15 cellular contexts compared by ENCODE assay signal in genomic region chr16:25038239-25038954, GRCh38. TPM values are rescaled to one million over a fixed set of nuclear protein-coding genes. Genes with fewer than 3 reads are reported as not detected.
DNase-seq lines count a peak whose midpoint lies in the region; ATAC-seq, FAIRE-seq and TF ChIP-seq lines count a peak whose summit lies in the region.
"Had no signal": no experiment of that assay in that cellular context is flagged by ENCODE, and none has a peak within 500 bp of the region (broad histone marks: within the 10 kb centered on the region; RNA-seq: fewer than 3 reads in every experiment).

No MANE protein-coding gene starts in this region.

- H3K9ac ChIP-seq in HepG2 (ENCODE audit: insufficient read depth, low read depth, low read length): no peak overlapping the region

- H3K79me2 ChIP-seq in HepG2 (ENCODE audit: insufficient read depth, low read length): no peaks in the 10 kb centered on the region

- intact Hi-C loops in HepG2 (cut with micrococcal nuclease; ENCODE audit: unreplicated experiment) (no loop called here), right lobe of liver (cut with DNase I) (no loop called here)
- intact Hi-C loops in activated naive CD4-positive, alpha-beta T cell treated with anti-CD3 and anti-CD28 coated beads for 36 hours (cut with micrococcal nuclease): no loop called here
- intact Hi-C loops in activated T-helper 1 cell treated with anti-CD3 and anti-CD28 coated beads, Interleukin-12 subunit alpha, Interleukin-12 subunit beta, Interleukin-2, Interleukin-4 antibody, amounts not matched to agents 30 ng/mL and 10 ng/mL and 1 ng/mL, durations not matched to agents 14 hours and 24 hours and 36 hours (cut with micrococcal nuclease): no loop called here

- no peak overlapping the region for H3K4me2 ChIP-seq in HepG2 (ENCODE audit: low read depth, low read length)

- H4K20me1 ChIP-seq in HepG2 (ENCODE audit: insufficient read depth, low read length): no peaks in the 10 kb centered on the region

- POLR2A ChIA-PET in HepG2 (lab: Yijun Ruan, JAX): no interaction called here

- ATAC-seq in HepG2 (peak; percentile 35; the same call in 2 of the 3 replicates), right lobe of liver (no peak), HG02588 (IDR thresholded peaks at IDR 0.05; ENCODE audit: unreplicated experiment) (peak; percentile 60), HG03378 (IDR thresholded peaks at IDR 0.05; ENCODE audit: unreplicated experiment) (peak; percentile 51)
- ATAC-seq: CD8-positive, alpha-beta T cell; PC-3 had no signal

- H3K4me1 Mint-ChIP-seq in activated naive CD4-positive, alpha-beta T cell treated with anti-CD3 and anti-CD28 coated beads for 36 hours (ENCODE audit: low read depth): peaks cover 29% of the 10 kb centered on the region
- H3K4me1 Mint-ChIP-seq in activated T-helper 1 cell treated with anti-CD3 and anti-CD28 coated beads, Interleukin-12 subunit alpha, Interleukin-12 subunit beta, Interleukin-2, Interleukin-4 antibody, amounts not matched to agents 30 ng/mL and 10 ng/mL and 1 ng/mL, durations not matched to agents 14 hours and 24 hours and 36 hours (ENCODE audit: low read depth): peaks cover 14% of the 10 kb centered on the region

- no peak for FAIRE-seq in HepG2 (lab: Jason Lieb, UNC)
- FAIRE-seq: H54 had no signal

- H3K4me1 ChIP-seq in HepG2 (ENCODE audit: insufficient read depth, low read length): 0 out of 2 replicates have a peak, but pooled peaks cover 7% of the 10 kb centered on the region
- H3K4me1 ChIP-seq in right lobe of liver: no peaks in the 10 kb centered on the region

- H3K9me3 ChIP-seq in HepG2 (ENCODE audit: low read length) (no peaks in the 10 kb centered on the region), right lobe of liver (no peaks in the 10 kb centered on the region)

- no peak overlapping the region for H3K4me3 Mint-ChIP-seq in activated naive CD4-positive, alpha-beta T cell treated with anti-CD3 and anti-CD28 coated beads for 36 hours
- no peak overlapping the region for H3K4me3 Mint-ChIP-seq in activated T-helper 1 cell treated with anti-CD3 and anti-CD28 coated beads, Interleukin-12 subunit alpha, Interleukin-12 subunit beta, Interleukin-2, Interleukin-4 antibody, amounts not matched to agents 30 ng/mL and 10 ng/mL and 1 ng/mL, durations not matched to agents 14 hours and 24 hours and 36 hours
- H3K4me3 Mint-ChIP-seq: CD8-positive, alpha-beta T cell; stimulated activated naive CD8-positive, alpha-beta T cell treated with anti-CD3 and anti-CD28 coated beads, Interleukin-15, Interleukin-2, amounts not matched to agents 100 ng/mL and 50 ng/mL, for 24 hours had no signal

- TF ChIP-seq POLR2A in HepG2 (IDR thresholded peaks at IDR 0.05; ENCODE audit: insufficient read depth in 1 of 2, low read depth in 2 of 2, low read length in 2 of 2) (no peak), right lobe of liver (IDR thresholded peaks at IDR 0.05) (no peak)

- TF ChIP-seq RAD21 in HepG2 (CRISPR knock-in tag; IDR thresholded peaks at IDR 0.05): no peak

- TF ChIP-seq CTCF in HepG2 (CRISPR knock-in tag; IDR thresholded peaks at IDR 0.05): no peak
- no peak for TF ChIP-seq CTCF in right lobe of liver (IDR thresholded peaks at IDR 0.05)

- H3K27ac Mint-ChIP-seq in activated naive CD4-positive, alpha-beta T cell treated with anti-CD3 and anti-CD28 coated beads for 36 hours: no peak overlapping the region
- no peak overlapping the region for H3K27ac Mint-ChIP-seq in activated T-helper 1 cell treated with anti-CD3 and anti-CD28 coated beads, Interleukin-12 subunit alpha, Interleukin-12 subunit beta, Interleukin-2, Interleukin-4 antibody, amounts not matched to agents 30 ng/mL and 10 ng/mL and 1 ng/mL, durations not matched to agents 14 hours and 24 hours and 36 hours
- H3K27ac Mint-ChIP-seq: CD8-positive, alpha-beta T cell; stimulated activated naive CD8-positive, alpha-beta T cell treated with anti-CD3 and anti-CD28 coated beads, Interleukin-15, Interleukin-2, amounts not matched to agents 100 ng/mL and 50 ng/mL, for 24 hours had no signal

- peaks cover 2 to 32% of the 10 kb centered on the region in 2 experiments; a peak in 4 of 5 replicates for H3K27me3 ChIP-seq in HepG2 (ENCODE audit: control insufficient read depth in 1 of 2, insufficient read depth in 2 of 2, low read length in 2 of 2)
- no peaks in the 10 kb centered on the region for H3K27me3 ChIP-seq in right lobe of liver

- H3K36me3 ChIP-seq in HepG2 (replicated peaks in 1 of 2; ENCODE audit: control insufficient read depth in 1 of 2, insufficient read depth in 2 of 2, low read length in 2 of 2) (no peaks in the 10 kb centered on the region), right lobe of liver (no peaks in the 10 kb centered on the region)
- H3K36me3 ChIP-seq: WERI-Rb-1 had no signal

- no peak for TF ChIP-seq EP300 in HepG2 (IDR thresholded peaks at IDR 0.05; ENCODE audit: low read depth in 2 of 2, low read length in 2 of 2)
- no peak for TF ChIP-seq EP300 in HepG2 (CRISPR knock-in tag; IDR thresholded peaks at IDR 0.05; ENCODE audit: borderline replicate concordance)

- BruUV-seq in HepG2 (replicated peaks; lab: Mats Ljungman, UMichigan): no TSS peak

- no peak overlapping the region for H2AFZ ChIP-seq in HepG2 (ENCODE audit: low read length)

- WGBS in HepG2 (ENCODE audit: low lambda C conversion rate): 7% methylated on average over 7 of the region's 7 CpGs
- WGBS in right lobe of liver (ENCODE audit: insufficient coverage, low coverage, low lambda C conversion rate, missing lambda C conversion rate): 69% methylated on average over 7 of the region's 7 CpGs

- H3K4me3 ChIP-seq in HepG2 (replicated peaks in 1 of 3; ENCODE audit: insufficient read depth in 1 of 3, low read depth in 2 of 3, low read length in 3 of 3): no peak overlapping the region
- H3K4me3 ChIP-seq in right lobe of liver: no peak overlapping the region

- H3K27ac ChIP-seq in HepG2 (ENCODE audit: extremely low read length, insufficient read depth, low read length) (no peak overlapping the region), right lobe of liver (no peak overlapping the region), substantia nigra (ENCODE audit: low read depth, low read length, poor library complexity, severe bottlenecking) (no peak overlapping the region)
- H3K27ac ChIP-seq: WERI-Rb-1 had no signal

- in situ Hi-C loops in HepG2 (cut with HindIII; ENCODE audit: extremely low pct_ligation_motif_present, low pct_unique_long_range_greater_than_20kb): no loop called here

- H3K9me3 Mint-ChIP-seq in activated naive CD4-positive, alpha-beta T cell treated with anti-CD3 and anti-CD28 coated beads for 36 hours: no peaks in the 10 kb centered on the region
- no peaks in the 10 kb centered on the region for H3K9me3 Mint-ChIP-seq in activated T-helper 1 cell treated with anti-CD3 and anti-CD28 coated beads, Interleukin-12 subunit alpha, Interleukin-12 subunit beta, Interleukin-2, Interleukin-4 antibody, amounts not matched to agents 30 ng/mL and 10 ng/mL and 1 ng/mL, durations not matched to agents 14 hours and 24 hours and 36 hours
- H3K9me3 Mint-ChIP-seq: CD8-positive, alpha-beta T cell; stimulated activated naive CD8-positive, alpha-beta T cell treated with anti-CD3 and anti-CD28 coated beads, Interleukin-15, Interleukin-2, amounts not matched to agents 100 ng/mL and 50 ng/mL, for 24 hours had no signal

- CTCF ChIA-PET in HepG2 (lab: Yijun Ruan, JAX; ENCODE audit: low intra/inter-chr PET ratio, low total read pairs): no interaction called here
- CTCF ChIA-PET in activated naive CD4-positive, alpha-beta T cell treated with anti-CD3 and anti-CD28 coated beads for 36 hours (lab: Charles Lee): no interaction called here

- H3K27me3 Mint-ChIP-seq in activated naive CD4-positive, alpha-beta T cell treated with anti-CD3 and anti-CD28 coated beads for 36 hours (ENCODE audit: low read depth): no peaks in the 10 kb centered on the region
- H3K27me3 Mint-ChIP-seq in activated T-helper 1 cell treated with anti-CD3 and anti-CD28 coated beads, Interleukin-12 subunit alpha, Interleukin-12 subunit beta, Interleukin-2, Interleukin-4 antibody, amounts not matched to agents 30 ng/mL and 10 ng/mL and 1 ng/mL, durations not matched to agents 14 hours and 24 hours and 36 hours (ENCODE audit: insufficient read depth): peaks cover 2% of the 10 kb centered on the region
- H3K27me3 Mint-ChIP-seq: stimulated activated naive CD8-positive, alpha-beta T cell treated with anti-CD3 and anti-CD28 coated beads, Interleukin-15, Interleukin-2, amounts not matched to agents 100 ng/mL and 50 ng/mL, for 24 hours had no signal

- no peaks in the 10 kb centered on the region for H3K36me3 Mint-ChIP-seq in activated naive CD4-positive, alpha-beta T cell treated with anti-CD3 and anti-CD28 coated beads for 36 hours (ENCODE audit: low read depth)
- H3K36me3 Mint-ChIP-seq in activated T-helper 1 cell treated with anti-CD3 and anti-CD28 coated beads, Interleukin-12 subunit alpha, Interleukin-12 subunit beta, Interleukin-2, Interleukin-4 antibody, amounts not matched to agents 30 ng/mL and 10 ng/mL and 1 ng/mL, durations not matched to agents 14 hours and 24 hours and 36 hours (ENCODE audit: low read depth): no peaks in the 10 kb centered on the region
- H3K36me3 Mint-ChIP-seq: CD8-positive, alpha-beta T cell had no signal

- no peak for DNase-seq in HepG2 (ENCODE audit: low spot score)
- no peak for DNase-seq in right lobe of liver
- no peak for DNase-seq in activated naive CD4-positive, alpha-beta T cell treated with anti-CD3 and anti-CD28 coated beads for 36 hours
- no peak for DNase-seq in activated T-helper 1 cell treated with anti-CD3 and anti-CD28 coated beads, Interleukin-12 subunit alpha, Interleukin-12 subunit beta, Interleukin-2, Interleukin-4 antibody, amounts not matched to agents 30 ng/mL and 10 ng/mL and 1 ng/mL, durations not matched to agents 14 hours and 24 hours and 36 hours (ENCODE audit: low spot score)
- no peak for DNase-seq in NCI-H2029 (lab: John Stamatoyannopoulos, UW)
- no peak for DNase-seq in substantia nigra (lab: John Stamatoyannopoulos, UW)
- DNase-seq: 8988T; CD8-positive, alpha-beta T cell; NCI-H446 treated with DMSO at 0.1 percent for 48 hours; PC-3; WERI-Rb-1 had no signal

RNA-seq across cellular contexts. Expression of gene ARHGAP17, which starts 23.2 kb away (rescaled TPM):
- 24.6 and 43.8 TPM in 2 replicates for total RNA-seq in HepG2 (2016; rRNA removed; fragmentation: Illumina TruSeq; extraction: Trizol)
- 13.5 and 14.6 TPM in 2 replicates for total RNA-seq in HepG2 (2016; cell fraction: cytosol; rRNA removed; fragmentation: Illumina TruSeq; extraction: Trizol; ENCODE audit: low read depth)
- 22.9 and 34.1 TPM in 2 replicates for total RNA-seq in HepG2 (2016; cell fraction: insoluble cytoplasmic fraction; rRNA removed; fragmentation: Illumina TruSeq; extraction: Trizol)
- 38.2 and 42.2 TPM in 2 replicates for total RNA-seq in HepG2 (2016; cell fraction: membrane; rRNA removed; fragmentation: Illumina TruSeq; extraction: Trizol)
- total RNA-seq in HepG2 (2016; cell fraction: nucleus; rRNA removed; fragmentation: Illumina TruSeq; extraction: Trizol): 51.5 and 56.4 TPM in 2 replicates
- polyA plus RNA-seq in HepG2 (2011; rRNA removed): 18.7 and 20.8 TPM in 2 replicates
- polyA plus RNA-seq in HepG2 (2011; cell fraction: cytosol; rRNA removed): 12.9 and 15.6 TPM in 2 replicates
- 45.1 and 48.7 TPM in 2 replicates for polyA plus RNA-seq in HepG2 (2011; cell fraction: nucleus; rRNA removed)
- 43.9 and 44.3 TPM in 2 replicates for polyA plus RNA-seq in HepG2 (2012)
- 13.4 and 14.4 TPM in 2 replicates for polyA plus RNA-seq in HepG2 (2016; cell fraction: cytosol; fragmentation: Illumina TruSeq; extraction: Trizol; ENCODE audit: low read depth)
- polyA plus RNA-seq in HepG2 (2016; cell fraction: insoluble cytoplasmic fraction; fragmentation: Illumina TruSeq; extraction: Trizol; ENCODE audit: low read depth): 50.2 and 64.9 TPM in 2 replicates
- polyA plus RNA-seq in HepG2 (2016; cell fraction: membrane; fragmentation: Illumina TruSeq; extraction: Trizol; ENCODE audit: low read depth): 28.7 and 35.1 TPM in 2 replicates
- 76.7 and 80.0 TPM in 2 replicates for polyA plus RNA-seq in HepG2 (2016; cell fraction: nucleus; fragmentation: Illumina TruSeq; extraction: Trizol; ENCODE audit: insufficient read depth, low read depth)
- 32.6 and 34.6 TPM in 2 replicates for polyA minus RNA-seq in HepG2 (2011; rRNA and poly(A)+ RNA removed; ENCODE audit: low replicate concordance)
- 25.9 and 33.1 TPM in 2 replicates for polyA minus RNA-seq in HepG2 (2011; cell fraction: cytosol; rRNA and poly(A)+ RNA removed)
- polyA minus RNA-seq in HepG2 (2011; cell fraction: nucleus; rRNA and poly(A)+ RNA removed): 83.6 and 90.6 TPM in 2 replicates
- total RNA-seq in right lobe of liver: 10 to 100 TPM; 20.9 to 33.9 (median 26.3) TPM
- total RNA-seq in activated naive CD4-positive, alpha-beta T cell treated with anti-CD3 and anti-CD28 coated beads for 36 hours: 10 to 100 TPM; 48.6 to 49.2 TPM
- total RNA-seq in activated T-helper 1 cell treated with anti-CD3 and anti-CD28 coated beads, Interleukin-12 subunit alpha, Interleukin-12 subunit beta, Interleukin-2, Interleukin-4 antibody, amounts not matched to agents 30 ng/mL and 10 ng/mL and 1 ng/mL, durations not matched to agents 14 hours and 24 hours and 36 hours: 80.2 and 87.3 TPM in 2 replicates

Comparison
In these comparisons a context has a peak if more than half of its experiments do, and no peak if none do; other contexts are left out.
1. ATAC-seq: peak in HepG2 (single experiment), HG02588 (single experiment) and HG03378 (single experiment); none in right lobe of liver (0 of 4).